Comparison of ENCODE assay signal across 30 cellular contexts in genomic region chr5:100551183-100551582, GRCh38. TPM values are rescaled to one million over a fixed set of nuclear protein-coding genes. Genes with fewer than 3 reads are reported as not detected.
DNase-seq lines count a peak whose midpoint lies in the region; ATAC-seq, FAIRE-seq and TF ChIP-seq lines count a peak whose summit lies in the region.
"Had no signal": no experiment of that assay in that cellular context is flagged by ENCODE, and none has a peak within 500 bp of the region (broad histone marks: within the 10 kb centered on the region; RNA-seq: fewer than 3 reads in every experiment).

No MANE protein-coding gene starts in this region.

- WGBS in heart left ventricle, 4 donors: 95 to 100% (median 97%) methylated on average over 3 of the region's 3 CpGs

- no peaks in the 10 kb centered on the region for H3K9me3 Mint-ChIP-seq in memory B cell

- no peaks in the 10 kb centered on the region for H3K27me3 Mint-ChIP-seq in memory B cell
- H3K27me3 Mint-ChIP-seq: activated naive CD8-positive, alpha-beta T cell treated with anti-CD3 and anti-CD28 coated beads for 36 hours; CD4-positive, alpha-beta memory T cell; naive B cell had no signal

- intact Hi-C loops in PC-3 (cut with micrococcal nuclease): no loop called here
- intact Hi-C loops in heart left ventricle (cut with DNase I): no loop called here

- no peaks in the 10 kb centered on the region for H3F3A ChIP-seq in PC-3 (ENCODE audit: low read length, unreplicated experiment)

- peaks cover 8% of the 10 kb centered on the region for H3K4me1 Mint-ChIP-seq in memory B cell

- H4K20me1 ChIP-seq in PC-3 (ENCODE audit: low read length): no peaks in the 10 kb centered on the region

- peak; percentile 2 for ATAC-seq in GM21529 (IDR thresholded peaks at IDR 0.05; ENCODE audit: unreplicated experiment)
- ATAC-seq in PC-3: peak; percentile 5; the same call in 1 of the 2 replicates
- no peak for ATAC-seq in memory B cell (ENCODE audit: low read depth)
- ATAC-seq in heart left ventricle: no peak
- ATAC-seq in GM18520 (IDR thresholded peaks at IDR 0.05; ENCODE audit: unreplicated experiment): no peak
- ATAC-seq: activated CD8-positive, alpha-beta T cell treated with anti-CD3 and anti-CD28 coated beads, Interleukin-2, amount 10 ng/mL, durations not matched to agents 7 days and 5 days; esophagus mucosa; K562; left colon had no signal

- no peak overlapping the region for H3K9ac ChIP-seq in PC-3 (ENCODE audit: low read length)

- CTCF ChIA-PET in PC-3 (lab: Charles Lee): no interaction called here

- no peak overlapping the region for H2AFZ ChIP-seq in PC-3 (ENCODE audit: low read length)

- BruUV-seq in PC-3 (replicated peaks; lab: Mats Ljungman, UMichigan): no TSS peak

- no peak overlapping the region for H3K4me2 ChIP-seq in PC-3 (ENCODE audit: low read length)

- H3K27ac Mint-ChIP-seq in memory B cell: peak overlapping the region; percentile 2
- H3K27ac Mint-ChIP-seq: activated CD8-positive, alpha-beta T cell treated with anti-CD3 and anti-CD28 coated beads, Interleukin-2, amount 10 ng/mL, durations not matched to agents 7 days and 5 days; activated naive CD8-positive, alpha-beta T cell treated with anti-CD3 and anti-CD28 coated beads for 36 hours had no signal

- H3K4me3 ChIP-seq in PC-3 (ENCODE audit: low read length): no peak overlapping the region
- no peak overlapping the region for H3K4me3 ChIP-seq in heart left ventricle
- H3K4me3 ChIP-seq: cardiac muscle cell, coronary artery, K562, tibial artery had no signal

- H3K9me3 ChIP-seq in PC-3 (ENCODE audit: low read length): no peaks in the 10 kb centered on the region
- H3K9me3 ChIP-seq in heart left ventricle: no peaks in the 10 kb centered on the region
- H3K9me3 ChIP-seq: tibial artery had no signal

- TF ChIP-seq CTCF in PC-3 (conservative IDR thresholded peaks at IDR 0.05; ENCODE audit: low read depth, low read length) (no peak), heart left ventricle (IDR thresholded peaks at IDR 0.05) (no peak)

- H3K36me3 ChIP-seq in PC-3 (ENCODE audit: low read depth, low read length) (no peaks in the 10 kb centered on the region), heart left ventricle (no peaks in the 10 kb centered on the region)
- H3K36me3 ChIP-seq: cardiac muscle cell, tibial artery had no signal

- no peaks in the 10 kb centered on the region for H3K79me2 ChIP-seq in PC-3 (ENCODE audit: low read length)

- no peaks in the 10 kb centered on the region for H3K27me3 ChIP-seq in PC-3 (ENCODE audit: low read length)
- no peaks in the 10 kb centered on the region for H3K27me3 ChIP-seq in heart left ventricle
- H3K27me3 ChIP-seq: cardiac muscle cell, tibial artery had no signal

- H3K27ac ChIP-seq in PC-3 (ENCODE audit: low read length) (no peak overlapping the region), heart left ventricle (no peak overlapping the region)
- H3K27ac ChIP-seq: cardiac muscle cell, coronary artery, tibial artery had no signal

- peaks cover 11% of the 10 kb centered on the region for H3K4me1 ChIP-seq in PC-3 (ENCODE audit: insufficient read depth, low read length)
- peaks cover 0 to 1% (median 0%) of the 10 kb centered on the region in 12 donors for H3K4me1 ChIP-seq in heart left ventricle
- H3K4me1 ChIP-seq: tibial artery had no signal

- no peaks in the 10 kb centered on the region for H3K9me2 ChIP-seq in PC-3 (replicated peaks; ENCODE audit: low read length)

- H3K36me3 Mint-ChIP-seq in memory B cell: peaks cover 2% of the 10 kb centered on the region
- H3K36me3 Mint-ChIP-seq: naive B cell had no signal

- TF ChIP-seq POLR2A in GM12892 (IDR thresholded peaks at IDR 0.05; ENCODE audit: low read depth, low read length) (no peak), heart left ventricle (IDR thresholded peaks at IDR 0.05) (no peak)

- DNase-seq in GM12892 (ENCODE audit: insufficient read length): no peak
- no peak for DNase-seq in PC-3
- DNase-seq in memory B cell (ENCODE audit: low spot score in 2 of 2): no peak
- no peak for DNase-seq in activated CD4-positive, alpha-beta T cell treated with anti-CD3 and anti-CD28 coated beads for 4 hours
- DNase-seq in heart left ventricle: no peak
- no peak for DNase-seq in NCI-H146 treated with DMSO at 0.1 percent for 48 hours (lab: John Stamatoyannopoulos, UW; ENCODE audit: unreplicated experiment)
- DNase-seq: activated CD8-positive, alpha-beta T cell treated with anti-CD3 and anti-CD28 coated beads, Interleukin-2, amount 10 ng/mL, durations not matched to agents 7 days and 5 days; activated effector memory CD4-positive, alpha-beta T cell treated with Interleukin-2 at 50 U/mL for 16 hours; activated naive CD8-positive, alpha-beta T cell treated with anti-CD3 and anti-CD28 coated beads for 36 hours; aorta; foreskin melanocyte; GOT3; hippocampal formation; left colon; naive B cell; NCI-H1417; NCI-H2081 treated with DMSO at 0.1 percent for 48 hours; NCI-H446; NCI-H774; nucleus accumbens; stimulated activated CD8-positive, alpha-beta memory T cell treated with anti-CD3 and anti-CD28 coated beads, Interleukin-4, amount 100 ng/mL, for 48 hours; tibial artery had no signal

- POLR2A ChIA-PET in PC-3 (lab: Charles Lee; ENCODE audit: unreplicated experiment): no interaction called here

- H3K4me3 Mint-ChIP-seq in memory B cell: no peak overlapping the region
- H3K4me3 Mint-ChIP-seq: activated CD8-positive, alpha-beta T cell treated with anti-CD3 and anti-CD28 coated beads, Interleukin-2, amount 10 ng/mL, durations not matched to agents 7 days and 5 days; activated naive CD8-positive, alpha-beta T cell treated with anti-CD3 and anti-CD28 coated beads for 36 hours; naive B cell had no signal

- FAIRE-seq in GM12892 (lab: Jason Lieb, UNC): peak; percentile 36
- FAIRE-seq: K562, TTC549 had no signal

RNA-seq across cellular contexts. Expression of gene FAM174A, which starts 16.0 kb away (rescaled TPM):
- polyA plus RNA-seq in GM12892 (2012; ENCODE audit: missing spikeins): 6.5 TPM
- total RNA-seq in PC-3 (2014; rRNA removed): 65.1 and 66.2 TPM in 2 replicates
- total RNA-seq in heart left ventricle: 10 to 100 TPM; 15.9 to 38.6 (median 20.4) TPM
- 10 to 100 TPM in 1 of 2 donors, 1 to 10 TPM in 1; 7.8 to 59.0 TPM for polyA plus RNA-seq in heart left ventricle

Comparison
In these comparisons a context has a peak if more than half of its experiments do, and no peak if none do; other contexts are left out.
1. ATAC-seq: peak in GM21529 (single experiment) and PC-3 (single experiment); none in memory B cell (single experiment), heart left ventricle (0 of 4) and GM18520 (single experiment).